Comparison of ENCODE assay signal across 1 cellular context in the genomic region with DNA sequence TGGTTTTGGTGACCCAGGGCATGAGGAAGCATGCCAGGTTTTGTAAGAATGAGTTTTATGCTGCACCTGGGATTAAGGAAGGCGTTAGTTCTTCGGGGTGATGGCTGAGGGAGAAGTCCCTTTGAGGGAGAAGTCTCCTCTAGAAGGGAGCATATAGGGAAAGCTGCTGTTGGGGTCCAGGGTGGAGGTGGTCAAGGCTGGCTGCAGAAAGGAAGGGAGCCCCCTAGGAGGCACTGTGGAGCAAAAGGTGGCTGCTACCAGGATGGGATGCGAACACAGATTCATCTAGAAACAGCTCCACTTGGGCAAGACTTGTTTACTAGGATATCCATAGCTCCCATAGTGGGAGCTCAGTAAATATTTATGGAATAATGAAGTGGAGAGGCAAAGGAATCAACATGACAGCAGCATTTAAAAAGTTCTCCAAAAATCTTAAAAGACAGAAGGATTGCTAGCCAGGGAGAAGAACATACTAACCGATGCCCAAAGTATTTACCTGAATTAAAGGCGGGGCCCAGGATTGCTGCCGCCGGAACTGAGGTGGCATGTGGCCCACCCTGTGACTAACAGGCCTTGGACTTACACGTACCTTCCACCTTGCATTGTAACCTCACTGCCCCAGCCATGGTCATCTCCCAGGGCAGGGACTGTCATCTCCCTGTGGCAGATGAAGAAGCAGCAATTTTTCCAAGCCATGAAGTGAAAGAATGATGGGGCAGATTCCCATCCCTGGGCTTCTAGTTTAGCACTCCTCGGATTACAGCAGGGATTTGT.
TF ChIP-seq lines count a peak whose summit lies in the region.

No MANE protein-coding gene starts in this region.

TF ChIP-seq in GM23338, 12 proteins besides CTCF, POLR2A, EP300 and RAD21 (continued from another document):
- TF ChIP-seq, protein P1, sequence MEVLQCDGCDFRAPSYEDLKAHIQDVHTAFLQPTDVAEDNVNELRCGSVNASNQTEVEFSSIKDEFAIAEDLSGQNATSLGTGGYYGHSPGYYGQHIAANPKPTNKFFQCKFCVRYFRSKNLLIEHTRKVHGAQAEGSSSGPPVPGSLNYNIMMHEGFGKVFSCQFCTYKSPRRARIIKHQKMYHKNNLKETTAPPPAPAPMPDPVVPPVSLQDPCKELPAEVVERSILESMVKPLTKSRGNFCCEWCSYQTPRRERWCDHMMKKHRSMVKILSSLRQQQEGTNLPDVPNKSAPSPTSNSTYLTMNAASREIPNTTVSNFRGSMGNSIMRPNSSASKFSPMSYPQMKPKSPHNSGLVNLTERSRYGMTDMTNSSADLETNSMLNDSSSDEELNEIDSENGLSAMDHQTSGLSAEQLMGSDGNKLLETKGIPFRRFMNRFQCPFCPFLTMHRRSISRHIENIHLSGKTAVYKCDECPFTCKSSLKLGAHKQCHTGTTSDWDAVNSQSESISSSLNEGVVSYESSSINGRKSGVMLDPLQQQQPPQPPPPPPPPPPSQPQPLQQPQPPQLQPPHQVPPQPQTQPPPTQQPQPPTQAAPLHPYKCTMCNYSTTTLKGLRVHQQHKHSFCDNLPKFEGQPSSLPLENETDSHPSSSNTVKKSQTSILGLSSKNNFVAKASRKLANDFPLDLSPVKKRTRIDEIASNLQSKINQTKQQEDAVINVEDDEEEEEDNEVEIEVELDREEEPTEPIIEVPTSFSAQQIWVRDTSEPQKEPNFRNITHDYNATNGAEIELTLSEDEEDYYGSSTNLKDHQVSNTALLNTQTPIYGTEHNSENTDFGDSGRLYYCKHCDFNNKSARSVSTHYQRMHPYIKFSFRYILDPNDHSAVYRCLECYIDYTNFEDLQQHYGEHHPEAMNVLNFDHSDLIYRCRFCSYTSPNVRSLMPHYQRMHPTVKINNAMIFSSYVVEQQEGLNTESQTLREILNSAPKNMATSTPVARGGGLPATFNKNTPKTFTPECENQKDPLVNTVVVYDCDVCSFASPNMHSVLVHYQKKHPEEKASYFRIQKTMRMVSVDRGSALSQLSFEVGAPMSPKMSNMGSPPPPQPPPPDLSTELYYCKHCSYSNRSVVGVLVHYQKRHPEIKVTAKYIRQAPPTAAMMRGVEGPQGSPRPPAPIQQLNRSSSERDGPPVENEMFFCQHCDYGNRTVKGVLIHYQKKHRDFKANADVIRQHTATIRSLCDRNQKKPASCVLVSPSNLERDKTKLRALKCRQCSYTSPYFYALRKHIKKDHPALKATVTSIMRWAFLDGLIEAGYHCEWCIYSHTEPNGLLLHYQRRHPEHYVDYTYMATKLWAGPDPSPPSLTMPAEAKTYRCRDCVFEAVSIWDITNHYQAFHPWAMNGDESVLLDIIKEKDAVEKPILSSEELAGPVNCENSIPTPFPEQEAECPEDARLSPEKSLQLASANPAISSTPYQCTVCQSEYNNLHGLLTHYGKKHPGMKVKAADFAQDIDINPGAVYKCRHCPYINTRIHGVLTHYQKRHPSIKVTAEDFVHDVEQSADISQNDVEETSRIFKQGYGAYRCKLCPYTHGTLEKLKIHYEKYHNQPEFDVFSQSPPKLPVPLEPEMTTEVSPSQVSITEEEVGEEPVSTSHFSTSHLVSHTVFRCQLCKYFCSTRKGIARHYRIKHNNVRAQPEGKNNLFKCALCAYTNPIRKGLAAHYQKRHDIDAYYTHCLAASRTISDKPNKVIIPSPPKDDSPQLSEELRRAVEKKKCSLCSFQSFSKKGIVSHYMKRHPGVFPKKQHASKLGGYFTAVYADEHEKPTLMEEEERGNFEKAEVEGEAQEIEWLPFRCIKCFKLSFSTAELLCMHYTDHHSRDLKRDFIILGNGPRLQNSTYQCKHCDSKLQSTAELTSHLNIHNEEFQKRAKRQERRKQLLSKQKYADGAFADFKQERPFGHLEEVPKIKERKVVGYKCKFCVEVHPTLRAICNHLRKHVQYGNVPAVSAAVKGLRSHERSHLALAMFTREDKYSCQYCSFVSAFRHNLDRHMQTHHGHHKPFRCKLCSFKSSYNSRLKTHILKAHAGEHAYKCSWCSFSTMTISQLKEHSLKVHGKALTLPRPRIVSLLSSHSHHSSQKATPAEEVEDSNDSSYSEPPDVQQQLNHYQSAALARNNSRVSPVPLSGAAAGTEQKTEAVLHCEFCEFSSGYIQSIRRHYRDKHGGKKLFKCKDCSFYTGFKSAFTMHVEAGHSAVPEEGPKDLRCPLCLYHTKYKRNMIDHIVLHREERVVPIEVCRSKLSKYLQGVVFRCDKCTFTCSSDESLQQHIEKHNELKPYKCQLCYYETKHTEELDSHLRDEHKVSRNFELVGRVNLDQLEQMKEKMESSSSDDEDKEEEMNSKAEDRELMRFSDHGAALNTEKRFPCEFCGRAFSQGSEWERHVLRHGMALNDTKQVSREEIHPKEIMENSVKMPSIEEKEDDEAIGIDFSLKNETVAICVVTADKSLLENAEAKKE (CRISPR knock-in tag; IDR thresholded peaks at IDR 0.05): no peak
- TF ChIP-seq ZNF331 (CRISPR knock-in tag; IDR thresholded peaks at IDR 0.05; ENCODE audit: low read depth): no peak
- TF ChIP-seq CREB1 (CRISPR knock-in tag; IDR thresholded peaks at IDR 0.05; ENCODE audit: low read depth): no peak
- TF ChIP-seq ZNF114 (CRISPR knock-in tag; IDR thresholded peaks at IDR 0.05): no peak
- TF ChIP-seq, protein P2, sequence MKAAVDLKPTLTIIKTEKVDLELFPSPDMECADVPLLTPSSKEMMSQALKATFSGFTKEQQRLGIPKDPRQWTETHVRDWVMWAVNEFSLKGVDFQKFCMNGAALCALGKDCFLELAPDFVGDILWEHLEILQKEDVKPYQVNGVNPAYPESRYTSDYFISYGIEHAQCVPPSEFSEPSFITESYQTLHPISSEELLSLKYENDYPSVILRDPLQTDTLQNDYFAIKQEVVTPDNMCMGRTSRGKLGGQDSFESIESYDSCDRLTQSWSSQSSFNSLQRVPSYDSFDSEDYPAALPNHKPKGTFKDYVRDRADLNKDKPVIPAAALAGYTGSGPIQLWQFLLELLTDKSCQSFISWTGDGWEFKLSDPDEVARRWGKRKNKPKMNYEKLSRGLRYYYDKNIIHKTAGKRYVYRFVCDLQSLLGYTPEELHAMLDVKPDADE (IDR thresholded peaks at IDR 0.05): no peak
- no peak for TF ChIP-seq EZH2phosphoT487 (IDR thresholded peaks at IDR 0.05; ENCODE audit: unreplicated experiment)
- TF ChIP-seq STAT1 (IDR thresholded peaks at IDR 0.05; ENCODE audit: unreplicated experiment): no peak
